8 cellular contexts compared by ENCODE assay signal in genomic region chr1:119141020-119141424, GRCh38. TPM values are rescaled to one million over a fixed set of nuclear protein-coding genes. Genes with fewer than 3 reads are reported as not detected.
A peak's percentile ranks its signal among the peaks of the same experiment; 100 is the strongest.
DNase-seq lines count a peak whose midpoint lies in the region; ATAC-seq lines count a peak whose summit lies in the region.

No MANE protein-coding gene starts in this region.

- peak overlapping the region; percentile 81 for H3K4me3 ChIP-seq in iPS-20b (ENCODE audit: low read length)

- peaks cover 5% of the 10 kb centered on the region; the same call in 1 of the 2 replicates for H3K4me1 ChIP-seq in iPS-20b (ENCODE audit: insufficient read depth, low read length)

- H3K27ac ChIP-seq in angular gyrus (ENCODE audit: low read depth, low read length) (peak overlapping the region; percentile 99), iPS-20b (ENCODE audit: low read length) (peak overlapping the region; percentile 49)

- H3K36me3 ChIP-seq in iPS-20b (ENCODE audit: insufficient read depth, low read depth, low read length), result peaks cover 5% of the 10 kb centered on the region; the same call in 1 of the 2 replicates

- peak overlapping the region; percentile 82 for H3K9ac ChIP-seq in iPS-20b (ENCODE audit: low read depth, low read length)

- no peaks in the 10 kb centered on the region for H3K27me3 ChIP-seq in iPS-20b (ENCODE audit: insufficient read depth, low read length)

- DNase-seq in Right ventricle myocardium inferior (ENCODE audit: missing footprints) (peak; percentile 68), cardiac septum (ENCODE audit: low spot score) (no peak), RPMI7951 (ENCODE audit: low read depth) (peak; percentile 44)
- peak; percentile 36 to 50 for DNase-seq in stimulated activated CD4-positive, alpha-beta T cell treated with anti-CD3 and anti-CD28 coated beads, Interleukin-4, amount 100 ng/mL, for 48 hours (ENCODE audit: low read depth in 2 of 2)
- no peak for DNase-seq in central memory CD4-positive, alpha-beta T cell

- no peak for ATAC-seq in Right ventricle myocardium inferior
- no peak for ATAC-seq in GM18873 (IDR thresholded peaks at IDR 0.05; ENCODE audit: low FRiP score, unreplicated experiment)

- intact Hi-C loops in Right ventricle myocardium inferior (cut with DNase I) (no loop called here), cardiac septum (cut with DNase I) (loop anchor here (5.0 kb wide), 1 partner anchor 54 kb away; no protein-coding TSS in a partner anchor)

- no peaks in the 10 kb centered on the region for H3K9me3 ChIP-seq in iPS-20b (ENCODE audit: insufficient read depth, low read depth, low read length)

RNA-seq across cellular contexts. Expression of gene WARS2, which starts 0.6 kb away (rescaled TPM):
- total RNA-seq in Right ventricle myocardium inferior (5.8 TPM), cardiac septum (10.7 TPM)
- total RNA-seq in RPMI7951 (2014; rRNA removed; shearing (Covaris generic)), result 12.7 and 22.8 TPM in 2 replicates

Comparison
In these comparisons a context has a peak if more than half of its experiments do, and no peak if none do; other contexts are left out.
1. DNase-seq: peak in Right ventricle myocardium inferior (single experiment), RPMI7951 (single experiment) and stimulated activated CD4-positive, alpha-beta T cell treated with anti-CD3 and anti-CD28 coated beads, Interleukin-4, amount 100 ng/mL, for 48 hours (2 of 2); none in cardiac septum (single experiment) and central memory CD4-positive, alpha-beta T cell (single experiment).